ENCODE assay signal across 11 cellular contexts in genomic region chr1:17561252-17561558, GRCh38. TPM values are rescaled to one million over a fixed set of nuclear protein-coding genes. Genes with fewer than 3 reads are reported as not detected.
DNase-seq lines count a peak whose midpoint lies in the region; ATAC-seq and TF ChIP-seq lines count a peak whose summit lies in the region.
"Had no signal": no experiment of that assay in that cellular context is flagged by ENCODE, and none has a peak within 500 bp of the region (broad histone marks: within the 10 kb centered on the region; RNA-seq: fewer than 3 reads in every experiment).

No MANE protein-coding gene starts in this region.

- H3K36me3 ChIP-seq in adrenal gland (replicated peaks in 1 of 2), result no peaks in the 10 kb centered on the region
- no peaks in the 10 kb centered on the region for H3K36me3 ChIP-seq in right atrium auricular region
- H3K36me3 ChIP-seq in OCI-LY7 (ENCODE audit: insufficient read depth, low read length), result no peaks in the 10 kb centered on the region
- H3K36me3 ChIP-seq: SJSA1 had no signal

- CTCF ChIA-PET in OCI-LY7 (lab: Charles Lee; ENCODE audit: unreplicated experiment), result no interaction called here

- H3K4me1 ChIP-seq in adrenal gland (replicated peaks in 1 of 2), result peaks cover 25 to 34% of the 10 kb centered on the region in 2 donors
- peaks cover 0 to 65% of the 10 kb centered on the region in 2 donors for H3K4me1 ChIP-seq in right atrium auricular region
- no peaks in the 10 kb centered on the region for H3K4me1 ChIP-seq in OCI-LY7 (ENCODE audit: insufficient read depth, low read length, poor library complexity, severe bottlenecking)

- no peaks in the 10 kb centered on the region for H3K9me2 ChIP-seq in OCI-LY7 (ENCODE audit: insufficient read depth, low read length)

- H3K9me3 ChIP-seq in adrenal gland (replicated peaks in 1 of 3) (no peaks in the 10 kb centered on the region), right atrium auricular region (no peaks in the 10 kb centered on the region), OCI-LY7 (ENCODE audit: low read length) (no peaks in the 10 kb centered on the region)
- H3K9me3 ChIP-seq: mucosa of descending colon, SJSA1 had no signal

- DNase-seq in Ammon's horn (ENCODE audit: low spot score) (peak; percentile 46), adrenal gland (no peak), right atrium auricular region (ENCODE audit: low spot score) (no peak), putamen (ENCODE audit: low spot score) (peak; percentile 39), NCI-H1105 treated with DMSO at 0.1 percent for 48 hours (lab: John Stamatoyannopoulos, UW) (no peak), OCI-LY7 (ENCODE audit: low spot score) (no peak)
- DNase-seq: activated CD4-positive, alpha-beta T cell treated with anti-CD3 and anti-CD28 coated beads, Interleukin-2, amount 50 U/mL, for 1 hour; mucosa of descending colon had no signal

- no peaks in the 10 kb centered on the region for H3K79me2 ChIP-seq in OCI-LY7 (ENCODE audit: insufficient read depth, low read depth, low read length)

- 56 to 80% (median 68%) methylated on average over 1 to 9 of the region's 9 CpGs; no CpG with 5 or more reads in 1 of the 4 donors for WGBS in adrenal gland, 4 donors

- H3K27me3 ChIP-seq in adrenal gland (no peaks in the 10 kb centered on the region), right atrium auricular region (no peaks in the 10 kb centered on the region)
- H3K27me3 ChIP-seq: SJSA1 had no signal

- TF ChIP-seq CTCF in adrenal gland (IDR thresholded peaks at IDR 0.05) (no peak), right atrium auricular region (IDR thresholded peaks at IDR 0.05) (no peak), OCI-LY7 (conservative IDR thresholded peaks at IDR 0.05; ENCODE audit: low read length) (no peak)

- POLR2A ChIA-PET in OCI-LY7 (lab: Charles Lee), result no interaction called here

- BruUV-seq in OCI-LY7 (replicated peaks; lab: Mats Ljungman, UMichigan), result no TSS peak

- H3K27ac ChIP-seq in adrenal gland (peak overlapping the region in 4 of 5 donors; percentile 47 to 89 (median 85)), right atrium auricular region (peak overlapping the region; percentile 96 to 98), OCI-LY7 (ENCODE audit: low read depth, low read length, poor library complexity, severe bottlenecking) (no peak overlapping the region)
- H3K27ac ChIP-seq: SJSA1 had no signal

- H2AFZ ChIP-seq in OCI-LY7 (ENCODE audit: low read length), result no peak overlapping the region

- H3K4me3 ChIP-seq in adrenal gland (peak overlapping the region in 1 of 4 donors; percentile 4), right atrium auricular region (no peak overlapping the region), OCI-LY7 (ENCODE audit: low read depth, low read length, poor library complexity, severe bottlenecking) (no peak overlapping the region)
- H3K4me3 ChIP-seq: mucosa of descending colon, SJSA1 had no signal

- H4K20me1 ChIP-seq in OCI-LY7 (ENCODE audit: insufficient read depth, low read length), result no peaks in the 10 kb centered on the region

- no peak for TF ChIP-seq POLR2A in adrenal gland (IDR thresholded peaks at IDR 0.05)

- ATAC-seq in GM18870 (IDR thresholded peaks at IDR 0.05; ENCODE audit: unreplicated experiment) (no peak), HG02571 (IDR thresholded peaks at IDR 0.05; ENCODE audit: unreplicated experiment) (no peak)
- ATAC-seq: mucosa of descending colon had no signal

- intact Hi-C loops in adrenal gland (cut with DNase I) (no loop called here), OCI-LY7 (cut with micrococcal nuclease; ENCODE audit: unreplicated experiment) (no loop called here)

- no peak overlapping the region for H3K4me2 ChIP-seq in OCI-LY7 (ENCODE audit: low read length)

RNA-seq across cellular contexts. Expression of gene ARHGEF10L, which starts 21.7 kb away (rescaled TPM):
- total RNA-seq in adrenal gland (10 to 100 TPM; 18.2 to 53.9 (median 33.6) TPM), right atrium auricular region (10 to 100 TPM; 49.3 to 52.2 TPM), OCI-LY7 (2022) (2.3 and 2.4 TPM in 2 replicates)
- 10 to 100 TPM in 2 of 3 donors, 1 to 10 TPM in 1; 5.0 to 54.9 (median 28.9) TPM for polyA plus RNA-seq in adrenal gland
- 0.39 TPM in 1 of 2 replicates, not detected in the other for total RNA-seq in OCI-LY7 (2014; rRNA removed; shearing (Covaris generic))

Comparison
In these comparisons a context has a peak if more than half of its experiments do, and no peak if none do; other contexts are left out.
1. DNase-seq: peak in Ammon's horn (single experiment) and putamen (single experiment); none in adrenal gland (0 of 7), right atrium auricular region (single experiment), NCI-H1105 treated with DMSO at 0.1 percent for 48 hours (single experiment) and OCI-LY7 (single experiment).
2. RNA of gene ARHGEF10L, which starts 21.7 kb away (total RNA-seq): 49.3 to 52.2 TPM in right atrium auricular region and 18.2 to 53.9 TPM in adrenal gland; 0.39 to 2.4 TPM in OCI-LY7; every median in the first group is over 4 times any median in the second.